Comparison of ENCODE assay signal across 26 cellular contexts in genomic region chr7:132164558-132165130, GRCh38.
"Had no signal": no experiment of that assay in that cellular context is flagged by ENCODE, and none has a peak within 500 bp of the region (broad histone marks: within the 10 kb centered on the region; RNA-seq: fewer than 3 reads in every experiment).

No MANE protein-coding gene starts in this region.

- H3K4me1 Mint-ChIP-seq: activated CD4-positive, alpha-beta T cell treated with anti-CD3 and anti-CD28 coated beads for 36 hours; activated CD4-positive, alpha-beta T cell treated with anti-CD3 and anti-CD28 coated beads, Interleukin-2, amount 10 ng/mL, durations not matched to agents 7 days and 5 days had no signal

- H3K4me3 Mint-ChIP-seq: activated CD4-positive, alpha-beta T cell treated with anti-CD3 and anti-CD28 coated beads for 36 hours; activated CD4-positive, alpha-beta T cell treated with anti-CD3 and anti-CD28 coated beads, Interleukin-2, amount 10 ng/mL, durations not matched to agents 7 days and 5 days; activated CD8-positive, alpha-beta T cell treated with anti-CD3 and anti-CD28 coated beads, Interleukin-2, amount 10 ng/mL, durations not matched to agents 7 days and 5 days; activated T-cell treated with anti-CD3 and anti-CD28 coated beads, Interleukin-2, amount 50 U/mL, for 24 hours; WTC11 had no signal

- H3K9me3 Mint-ChIP-seq: activated CD4-positive, alpha-beta T cell treated with anti-CD3 and anti-CD28 coated beads, Interleukin-2, amount 10 ng/mL, durations not matched to agents 7 days and 5 days; activated naive CD4-positive, alpha-beta T cell treated with anti-CD3 and anti-CD28 coated beads, Interleukin-2, amount 50 U/mL, for 72 hours; activated T-cell treated with anti-CD3 and anti-CD28 coated beads, Interleukin-2, amount 50 U/mL, for 24 hours; activated T-helper 2 cell treated with anti-CD3 and anti-CD28 coated beads, Interferon-gamma antibody, Interleukin-2, Interleukin-4, amounts not matched to agents 10 μg/mL and 5 μg/mL and 100 μg/mL, durations not matched to agents 14 hours and 24 hours and 36 hours; WTC11 had no signal

- DNase-seq: activated CD4-positive, alpha-beta T cell treated with anti-CD3 and anti-CD28 coated beads for 36 hours; activated CD4-positive, alpha-beta T cell treated with anti-CD3 and anti-CD28 coated beads, Interleukin-2, amount 10 ng/mL, durations not matched to agents 7 days and 5 days; activated CD4-positive, alpha-beta T cell treated with anti-CD3 and anti-CD28 coated beads, Interleukin-2, amount 50 U/mL, for 48 hours; activated CD8-positive, alpha-beta T cell treated with anti-CD3 and anti-CD28 coated beads, Interleukin-2, amount 10 ng/mL, durations not matched to agents 7 days and 5 days; activated gamma-delta T cell; activated naive CD4-positive, alpha-beta T cell treated with Interleukin-2 at 50 U/mL for 16 hours; activated T-cell treated with anti-CD3 and anti-CD28 coated beads, Interleukin-2, amount 50 U/mL, for 24 hours; adrenal gland; body of pancreas; central memory CD4-positive, alpha-beta T cell; NCI-H1105; NCI-H1417 treated with DMSO at 0.1 percent for 48 hours; NCI-H187 treated with DMSO at 0.1 percent for 48 hours; NCI-H2081; NCI-H226; NCI-H446 treated with DMSO at 0.1 percent for 48 hours; NCI-H524 treated with DMSO at 0.1 percent for 48 hours; PC-9; SIG-M5; SW 1271; T-helper 1 cell; T-helper 2 cell; T1000 had no signal

- H3K36me3 Mint-ChIP-seq: activated naive CD4-positive, alpha-beta T cell treated with anti-CD3 and anti-CD28 coated beads, Interleukin-2, amount 50 U/mL, for 72 hours; WTC11 had no signal

- H3K27ac Mint-ChIP-seq: activated CD4-positive, alpha-beta T cell treated with anti-CD3 and anti-CD28 coated beads for 36 hours; activated CD4-positive, alpha-beta T cell treated with anti-CD3 and anti-CD28 coated beads, Interleukin-2, amount 10 ng/mL, durations not matched to agents 7 days and 5 days; activated CD8-positive, alpha-beta T cell treated with anti-CD3 and anti-CD28 coated beads, Interleukin-2, amount 10 ng/mL, durations not matched to agents 7 days and 5 days; activated naive CD4-positive, alpha-beta T cell treated with anti-CD3 and anti-CD28 coated beads, Interleukin-2, amount 50 U/mL, for 72 hours; activated T-cell treated with anti-CD3 and anti-CD28 coated beads, Interleukin-2, amount 50 U/mL, for 24 hours; activated T-helper 2 cell treated with anti-CD3 and anti-CD28 coated beads, Interferon-gamma antibody, Interleukin-2, Interleukin-4, amounts not matched to agents 10 μg/mL and 5 μg/mL and 100 μg/mL, durations not matched to agents 14 hours and 24 hours and 36 hours; WTC11 had no signal
